19 cellular contexts compared by ENCODE assay signal in genomic region chr18:37265382-37265781, GRCh38.
"Had no signal": no experiment of that assay in that cellular context is flagged by ENCODE, and none has a peak within 500 bp of the region (broad histone marks: within the 10 kb centered on the region; RNA-seq: fewer than 3 reads in every experiment).

No MANE protein-coding gene starts in this region.

- H3K36me3 Mint-ChIP-seq: naive B cell; stimulated activated naive B cell treated with anti-CD40 and anti-IgM and Interleukin-4, amounts not matched to agents 10 μg/mL and 1 μg/mL and 100 μg/mL, for 72 hours had no signal

- H3K27ac Mint-ChIP-seq: naive B cell; nephron progenitor cell; stimulated activated naive B cell treated with anti-CD40 and anti-IgM and Interleukin-4, amounts not matched to agents 10 μg/mL and 1 μg/mL and 100 μg/mL, for 72 hours; stimulated activated naive CD8-positive, alpha-beta T cell treated with anti-CD3 and anti-CD28 coated beads, Interleukin-15, amount 100 ng/mL, for 72 hours had no signal

- H3K27ac ChIP-seq: heart left ventricle, spleen, testis, tibial nerve, upper lobe of right lung, vagina had no signal

- H3K4me3 Mint-ChIP-seq: naive B cell; nephron progenitor cell; stimulated activated naive B cell treated with anti-CD40 and anti-IgM and Interleukin-4, amounts not matched to agents 10 μg/mL and 1 μg/mL and 100 μg/mL, for 72 hours; stimulated activated naive CD8-positive, alpha-beta T cell treated with anti-CD3 and anti-CD28 coated beads, Interleukin-15, amount 100 ng/mL, for 72 hours had no signal

- H3K4me1 Mint-ChIP-seq: nephron progenitor cell; stimulated activated naive B cell treated with anti-CD40 and anti-IgM and Interleukin-4, amounts not matched to agents 10 μg/mL and 1 μg/mL and 100 μg/mL, for 72 hours; stimulated activated naive CD8-positive, alpha-beta T cell treated with anti-CD3 and anti-CD28 coated beads, Interleukin-15, amount 100 ng/mL, for 72 hours had no signal

- H3K9me3 Mint-ChIP-seq: nephron progenitor cell had no signal

- ATAC-seq: esophagus mucosa; heart left ventricle; sciatic nerve; stimulated activated naive B cell treated with anti-CD40 and anti-IgM and Interleukin-4, amounts not matched to agents 10 μg/mL and 1 μg/mL and 100 μg/mL, for 72 hours; stimulated activated naive CD8-positive, alpha-beta T cell treated with anti-CD3 and anti-CD28 coated beads, Interleukin-15, amount 100 ng/mL, for 72 hours; upper lobe of right lung had no signal

- DNase-seq: effector memory CD4-positive, alpha-beta T cell; hippocampal formation; kidney glomerular epithelial cell; mesendoderm; naive B cell; nephron progenitor cell; spleen; stimulated activated CD4-positive, alpha-beta T cell treated with anti-CD3 and anti-CD28 coated beads, Interleukin-15, amount 100 ng/mL, for 24 hours; stimulated activated CD4-positive, alpha-beta T cell treated with anti-CD3 and anti-CD28 coated beads, Interleukin-2, amount 100 ng/mL, for 24 hours; stimulated activated CD4-positive, alpha-beta T cell treated with anti-CD3 and anti-CD28 coated beads, Interleukin-4, amount 100 ng/mL, for 4 hours; stimulated activated naive B cell treated with anti-CD40 and anti-IgM and Interleukin-4, amounts not matched to agents 10 μg/mL and 1 μg/mL and 100 μg/mL, for 72 hours; stimulated activated naive CD8-positive, alpha-beta T cell treated with anti-CD3 and anti-CD28 coated beads, Interleukin-15, amount 100 ng/mL, for 72 hours; testis; upper lobe of right lung had no signal
